ENCODE assay signal across 21 cellular contexts in genomic region chr3:107826727-107827126, GRCh38.
"Had no signal": no experiment of that assay in that cellular context is flagged by ENCODE, and none has a peak within 500 bp of the region (broad histone marks: within the 10 kb centered on the region; RNA-seq: fewer than 3 reads in every experiment).

No MANE protein-coding gene starts in this region.

- H3K36me3 ChIP-seq: colonic mucosa, neutrophil, tibial nerve, upper lobe of right lung, vagina had no signal

- H3K27ac ChIP-seq: colonic mucosa, foreskin keratinocyte, neutrophil, psoas muscle, skin epidermis, testis, tibial nerve, upper lobe of right lung, vagina had no signal

- ATAC-seq: foreskin keratinocyte; left lobe of liver; naive thymus-derived CD4-positive, alpha-beta T cell; psoas muscle; sciatic nerve; stimulated activated naive B cell treated with anti-CD40 and anti-IgM and Interleukin-4, amounts not matched to agents 10 μg/mL and 1 μg/mL and 100 μg/mL, for 72 hours had no signal

- H3K27me3 ChIP-seq: colonic mucosa, neutrophil, testis, tibial nerve, upper lobe of right lung, vagina had no signal

- DNase-seq: colonic mucosa; dermis blood vessel endothelial cell; foreskin keratinocyte; head of caudate nucleus; hippocampal formation; naive thymus-derived CD4-positive, alpha-beta T cell; nephron progenitor cell; retina; stimulated activated CD4-positive, alpha-beta T cell treated with anti-CD3 and anti-CD28 coated beads, Interleukin-2, amount 100 ng/mL, for 24 hours; stimulated activated CD4-positive, alpha-beta T cell treated with anti-CD3 and anti-CD28 coated beads, Interleukin-4, amount 100 ng/mL, for 4 hours; stimulated activated naive B cell treated with anti-CD40 and anti-IgM and Interleukin-4, amounts not matched to agents 10 μg/mL and 1 μg/mL and 100 μg/mL, for 72 hours; stimulated activated naive CD8-positive, alpha-beta T cell treated with anti-CD3 and anti-CD28 coated beads, Interleukin-15, amount 100 ng/mL, for 72 hours; testis; upper lobe of right lung had no signal

- H3K4me3 ChIP-seq: colonic mucosa, psoas muscle, skin epidermis, testis, tibial nerve, upper lobe of right lung, vagina had no signal

- H3K9me3 ChIP-seq: colonic mucosa, neutrophil, psoas muscle, testis, tibial nerve, upper lobe of right lung, vagina had no signal

- H3K4me1 ChIP-seq: colonic mucosa, foreskin keratinocyte, psoas muscle, tibial nerve, upper lobe of right lung, vagina had no signal
